Comparison of ENCODE assay signal across 21 cellular contexts in the genomic region with DNA sequence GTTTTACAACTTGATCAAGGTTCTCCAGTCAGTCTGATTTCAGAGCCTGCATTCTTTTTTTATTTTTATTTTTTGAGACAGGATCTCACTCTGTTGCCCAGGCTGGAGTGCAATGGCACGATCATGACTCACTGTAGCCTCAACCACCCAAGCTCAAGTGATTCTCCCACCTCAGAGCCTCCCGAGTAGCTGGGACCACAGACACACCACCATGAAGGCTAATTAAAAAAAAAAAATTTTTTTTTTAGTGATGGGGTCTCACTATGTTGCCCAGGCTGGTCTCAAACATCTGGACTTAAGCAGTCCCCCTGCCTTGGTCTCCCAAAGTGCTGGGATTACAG.
A peak's percentile ranks its signal among the peaks of the same experiment; 100 is the strongest.
DNase-seq lines count a peak whose midpoint lies in the region; ATAC-seq and TF ChIP-seq lines count a peak whose summit lies in the region.
"Had no signal": no experiment of that assay in that cellular context is flagged by ENCODE, and none has a peak within 500 bp of the region (broad histone marks: within the 10 kb centered on the region; RNA-seq: fewer than 3 reads in every experiment).

No MANE protein-coding gene starts in this region.

- DNase-seq in SJSA1 (ENCODE audit: low read depth in 1 of 2, low spot score in 2 of 2) (peak in 1 of 2 experiments; percentile 64), fibroblast of lung (ENCODE audit: low read depth in 2 of 2) (no peak), thoracic aorta (ENCODE audit: low spot score) (no peak), GF-D8 (lab: John Stamatoyannopoulos, UW) (no peak), NCI-H1694 treated with DMSO at 0.1 percent for 48 hours (lab: John Stamatoyannopoulos, UW) (no peak), cardiac septum (ENCODE audit: low spot score) (no peak), foreskin fibroblast (no peak)
- DNase-seq: activated CD4-positive, alpha-beta T cell treated with anti-CD3 and anti-CD28 coated beads, Interleukin-2, amount 50 U/mL, for 1 hour; colonic mucosa; H7; Kasumi-1; naive thymus-derived CD4-positive, alpha-beta T cell; NCI-H1092 treated with DMSO at 0.1 percent for 48 hours; NCI-H2029; NCI-H345; NCI-H82; occipital lobe; stimulated activated CD4-positive, alpha-beta T cell treated with anti-CD3 and anti-CD28 coated beads, Interleukin-15, amount 100 ng/mL, for 24 hours; stimulated activated CD8-positive, alpha-beta memory T cell treated with anti-CD3 and anti-CD28 coated beads, Interleukin-4, amount 100 ng/mL, for 48 hours had no signal

- no peak overlapping the region for H3K9ac ChIP-seq in fibroblast of lung (ENCODE audit: insufficient read depth, low read length)

- no peaks in the 10 kb centered on the region for H4K20me1 ChIP-seq in fibroblast of lung (ENCODE audit: control insufficient read depth, extremely low read depth, insufficient read depth, low read length)

- intact Hi-C loops in cardiac septum (cut with DNase I), result loop anchor here (5.0 kb wide), 1 partner anchor 38 kb away; no protein-coding TSS in a partner anchor

- H3K4me2 ChIP-seq in fibroblast of lung (ENCODE audit: extremely low read depth, insufficient read depth, low read length), result no peak overlapping the region

- no peaks in the 10 kb centered on the region for H3K79me2 ChIP-seq in fibroblast of lung (ENCODE audit: control insufficient read depth, insufficient read depth, low read length)

- TF ChIP-seq CTCF in HEK293 (tag by site-specific recombination; IDR thresholded peaks at IDR 0.05) (no peak), fibroblast of lung (conservative IDR thresholded peaks at IDR 0.05 in 1 of 2, IDR thresholded peaks at IDR 0.05 in 1 of 2; ENCODE audit: low read depth in 1 of 2, low read length in 2 of 2) (no peak), thoracic aorta (IDR thresholded peaks at IDR 0.05) (no peak), foreskin fibroblast (IDR thresholded peaks at IDR 0.05; ENCODE audit: low read depth, low read length) (no peak)

- no peak overlapping the region for H2AFZ ChIP-seq in fibroblast of lung (ENCODE audit: low read length)

- no peak overlapping the region for H3K27ac ChIP-seq in HEK293 (ENCODE audit: extremely low read depth, low read depth, low read length)
- H3K27ac ChIP-seq in SJSA1, result peak overlapping the region; percentile 89
- H3K27ac ChIP-seq in fibroblast of lung (ENCODE audit: insufficient read depth, low read length), result peak overlapping the region; percentile 92
- peak overlapping the region; percentile 90 for H3K27ac ChIP-seq in thoracic aorta
- H3K27ac ChIP-seq: colonic mucosa, VCaP had no signal

- no peaks in the 10 kb centered on the region for H3K27me3 ChIP-seq in SJSA1 (replicated peaks)
- H3K27me3 ChIP-seq in fibroblast of lung (ENCODE audit: control insufficient read depth, insufficient read depth, low read length), result no peaks in the 10 kb centered on the region
- H3K27me3 ChIP-seq in thoracic aorta (replicated peaks; ENCODE audit: insufficient read depth), result no peaks in the 10 kb centered on the region
- H3K27me3 ChIP-seq: colonic mucosa had no signal

- peak; percentile 26 for ATAC-seq in thoracic aorta (ENCODE audit: insufficient number of reproducible peaks, low FRiP score, low read depth)
- ATAC-seq: naive thymus-derived CD4-positive, alpha-beta T cell had no signal

- H3K4me1 ChIP-seq in HEK293 (ENCODE audit: control insufficient read depth, insufficient read depth, low read length) (no peaks in the 10 kb centered on the region), SJSA1 (replicated peaks) (peaks cover 54% of the 10 kb centered on the region), fibroblast of lung (ENCODE audit: control insufficient read depth, extremely low read depth, insufficient read depth, low read length) (peaks cover 17% of the 10 kb centered on the region), thoracic aorta (ENCODE audit: control insufficient read depth in 1 of 2, low read depth in 2 of 2) (peaks cover 31 to 70% of the 10 kb centered on the region in 2 donors)
- H3K4me1 ChIP-seq: colonic mucosa had no signal

- H3K36me3 ChIP-seq in HEK293 (ENCODE audit: control insufficient read depth in 2 of 2, insufficient read depth in 1 of 2, low read length in 2 of 2) (no peaks in the 10 kb centered on the region), SJSA1 (no peaks in the 10 kb centered on the region), fibroblast of lung (ENCODE audit: control insufficient read depth, insufficient read depth, low read length) (no peaks in the 10 kb centered on the region), thoracic aorta (no peaks in the 10 kb centered on the region)
- H3K36me3 ChIP-seq: colonic mucosa had no signal

- H3K9me3 ChIP-seq in HEK293 (ENCODE audit: control insufficient read depth, insufficient read depth, low read depth, low read length), result no peaks in the 10 kb centered on the region
- no peaks in the 10 kb centered on the region for H3K9me3 ChIP-seq in SJSA1 (replicated peaks)
- no peaks in the 10 kb centered on the region for H3K9me3 ChIP-seq in fibroblast of lung (ENCODE audit: control insufficient read depth, insufficient read depth, low read depth, low read length)
- H3K9me3 ChIP-seq in thoracic aorta, result no peaks in the 10 kb centered on the region
- H3K9me3 ChIP-seq: colonic mucosa had no signal

- POLR2A ChIA-PET in HEK293 (lab: Yijun Ruan, JAX), result no interaction called here

- H3K4me3 ChIP-seq in HEK293 (ENCODE audit: low read depth, low read length) (no peak overlapping the region), SJSA1 (no peak overlapping the region), fibroblast of lung (replicated peaks in 1 of 4; ENCODE audit: control extremely low read depth in 1 of 4, insufficient read depth in 1 of 4, low read depth in 3 of 4, low read length in 4 of 4) (no peak overlapping the region), thoracic aorta (no peak overlapping the region), foreskin fibroblast (ENCODE audit: low read depth in 1 of 2, low read length in 2 of 2) (no peak overlapping the region)
- H3K4me3 ChIP-seq: colonic mucosa had no signal

- CTCF ChIA-PET in HEK293 (lab: Yijun Ruan, JAX), result no interaction called here

TF ChIP-seq in HEK293, 187 proteins besides CTCF, POLR2A, EP300 and RAD21:
- TF ChIP-seq, protein P1, sequence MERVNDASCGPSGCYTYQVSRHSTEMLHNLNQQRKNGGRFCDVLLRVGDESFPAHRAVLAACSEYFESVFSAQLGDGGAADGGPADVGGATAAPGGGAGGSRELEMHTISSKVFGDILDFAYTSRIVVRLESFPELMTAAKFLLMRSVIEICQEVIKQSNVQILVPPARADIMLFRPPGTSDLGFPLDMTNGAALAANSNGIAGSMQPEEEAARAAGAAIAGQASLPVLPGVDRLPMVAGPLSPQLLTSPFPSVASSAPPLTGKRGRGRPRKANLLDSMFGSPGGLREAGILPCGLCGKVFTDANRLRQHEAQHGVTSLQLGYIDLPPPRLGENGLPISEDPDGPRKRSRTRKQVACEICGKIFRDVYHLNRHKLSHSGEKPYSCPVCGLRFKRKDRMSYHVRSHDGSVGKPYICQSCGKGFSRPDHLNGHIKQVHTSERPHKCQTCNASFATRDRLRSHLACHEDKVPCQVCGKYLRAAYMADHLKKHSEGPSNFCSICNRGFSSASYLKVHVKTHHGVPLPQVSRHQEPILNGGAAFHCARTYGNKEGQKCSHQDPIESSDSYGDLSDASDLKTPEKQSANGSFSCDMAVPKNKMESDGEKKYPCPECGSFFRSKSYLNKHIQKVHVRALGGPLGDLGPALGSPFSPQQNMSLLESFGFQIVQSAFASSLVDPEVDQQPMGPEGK (tag by site-specific recombination; IDR thresholded peaks at IDR 0.05), result no peak
- 0 out of 2 replicates have a peak, but pooled peaks have one; percentile 55 for TF ChIP-seq ZNF121 (tag by site-specific recombination; IDR thresholded peaks at IDR 0.05)
- TF ChIP-seq ZNF560 (tag by site-specific recombination; IDR thresholded peaks at IDR 0.05; ENCODE audit: borderline replicate concordance), result no peak
- TF ChIP-seq, protein P2, sequence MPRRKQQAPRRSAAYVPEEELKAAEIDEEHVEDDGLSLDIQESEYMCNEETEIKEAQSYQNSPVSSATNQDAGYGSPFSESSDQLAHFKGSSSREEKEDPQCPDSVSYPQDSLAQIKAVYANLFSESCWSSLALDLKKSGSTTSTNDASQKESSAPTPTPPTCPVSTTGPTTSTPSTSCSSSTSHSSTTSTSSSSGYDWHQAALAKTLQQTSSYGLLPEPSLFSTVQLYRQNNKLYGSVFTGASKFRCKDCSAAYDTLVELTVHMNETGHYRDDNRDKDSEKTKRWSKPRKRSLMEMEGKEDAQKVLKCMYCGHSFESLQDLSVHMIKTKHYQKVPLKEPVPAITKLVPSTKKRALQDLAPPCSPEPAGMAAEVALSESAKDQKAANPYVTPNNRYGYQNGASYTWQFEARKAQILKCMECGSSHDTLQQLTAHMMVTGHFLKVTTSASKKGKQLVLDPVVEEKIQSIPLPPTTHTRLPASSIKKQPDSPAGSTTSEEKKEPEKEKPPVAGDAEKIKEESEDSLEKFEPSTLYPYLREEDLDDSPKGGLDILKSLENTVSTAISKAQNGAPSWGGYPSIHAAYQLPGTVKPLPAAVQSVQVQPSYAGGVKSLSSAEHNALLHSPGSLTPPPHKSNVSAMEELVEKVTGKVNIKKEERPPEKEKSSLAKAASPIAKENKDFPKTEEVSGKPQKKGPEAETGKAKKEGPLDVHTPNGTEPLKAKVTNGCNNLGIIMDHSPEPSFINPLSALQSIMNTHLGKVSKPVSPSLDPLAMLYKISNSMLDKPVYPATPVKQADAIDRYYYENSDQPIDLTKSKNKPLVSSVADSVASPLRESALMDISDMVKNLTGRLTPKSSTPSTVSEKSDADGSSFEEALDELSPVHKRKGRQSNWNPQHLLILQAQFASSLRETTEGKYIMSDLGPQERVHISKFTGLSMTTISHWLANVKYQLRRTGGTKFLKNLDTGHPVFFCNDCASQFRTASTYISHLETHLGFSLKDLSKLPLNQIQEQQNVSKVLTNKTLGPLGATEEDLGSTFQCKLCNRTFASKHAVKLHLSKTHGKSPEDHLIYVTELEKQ (tag by site-specific recombination; IDR thresholded peaks at IDR 0.05; ENCODE audit: borderline replicate concordance), result no peak
- TF ChIP-seq BCL11B (tag by site-specific recombination; IDR thresholded peaks at IDR 0.05; ENCODE audit: low read depth), result no peak
TF ChIP-seq in HEK293: peak in this region for 1.
